Comparison of ENCODE assay signal across 11 cellular contexts in the genomic region with DNA sequence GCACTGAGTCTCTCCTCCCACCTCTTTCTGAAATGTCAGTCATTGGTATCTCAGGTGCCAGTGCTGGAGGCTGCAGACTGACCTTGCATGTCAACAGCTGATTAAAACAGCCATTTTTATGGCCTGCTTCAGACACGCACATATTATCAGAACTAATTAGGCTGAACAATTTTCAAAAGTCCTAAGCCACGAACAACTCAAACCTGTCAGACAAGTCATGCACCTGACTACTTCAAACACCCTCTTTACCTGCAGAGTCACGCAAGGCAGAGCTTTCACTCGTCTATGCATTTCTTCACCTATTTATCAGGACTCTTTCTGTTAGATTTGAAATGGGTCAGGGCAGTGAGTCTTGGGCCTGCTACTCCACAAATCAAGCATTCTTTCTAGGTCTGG. TPM values are rescaled to one million over a fixed set of nuclear protein-coding genes. Genes with fewer than 3 reads are reported as not detected.
DNase-seq lines count a peak whose midpoint lies in the region; ATAC-seq and TF ChIP-seq lines count a peak whose summit lies in the region.
"Had no signal": no experiment of that assay in that cellular context is flagged by ENCODE, and none has a peak within 500 bp of the region (broad histone marks: within the 10 kb centered on the region; RNA-seq: fewer than 3 reads in every experiment).

No MANE protein-coding gene starts in this region.

- no peaks in the 10 kb centered on the region for H3K9me3 Mint-ChIP-seq in T-helper 2 cell treated with Interferon-gamma antibody and Interleukin-4, amounts not matched to agents 5 μg/mL and 100 μg/mL, for 36 hours

- H3K36me3 Mint-ChIP-seq in T-helper 2 cell treated with Interferon-gamma antibody and Interleukin-4, amounts not matched to agents 5 μg/mL and 100 μg/mL, for 36 hours (ENCODE audit: low read depth): peaks cover 6% of the 10 kb centered on the region

- H3K27me3 Mint-ChIP-seq in T-helper 2 cell treated with Interferon-gamma antibody and Interleukin-4, amounts not matched to agents 5 μg/mL and 100 μg/mL, for 36 hours (ENCODE audit: low read depth): no peaks in the 10 kb centered on the region

- H3K27ac ChIP-seq in 22Rv1 (peak overlapping the region; percentile 100), HUES64 (ENCODE audit: low read depth, low read length) (peak overlapping the region; percentile 56; the same call in 1 of the 2 replicates), mesodermal cell (ENCODE audit: low read depth, low read length, severe bottlenecking) (peak overlapping the region; percentile 72)
- H3K27ac ChIP-seq: BLaER1 had no signal

- ATAC-seq in HG03108 (IDR thresholded peaks at IDR 0.05; ENCODE audit: unreplicated experiment): no peak
- ATAC-seq in HG03460 (IDR thresholded peaks at IDR 0.05; ENCODE audit: unreplicated experiment): no peak

- no peak overlapping the region for H3K4me3 ChIP-seq in HUES64 (ENCODE audit: low read length)
- H3K4me3 ChIP-seq in adipocyte (ENCODE audit: low read length): no peak overlapping the region
- H3K4me3 ChIP-seq in mesodermal cell (ENCODE audit: extremely low read depth, insufficient read depth, low read length, poor library complexity, severe bottlenecking): no peak overlapping the region
- H3K4me3 ChIP-seq: BLaER1 had no signal

- TF ChIP-seq CTCF in 22Rv1 (IDR thresholded peaks at IDR 0.05): no peak

- WGBS in HUES64: 82% methylated on average over 4 of the region's 4 CpGs
- WGBS in mesodermal cell (ENCODE audit: insufficient coverage in 2 of 2), 2 experiments: 96 to 100% methylated on average over 2 of the region's 4 CpGs

- H3K9me3 ChIP-seq in HUES64 (ENCODE audit: insufficient read depth, low read depth, low read length): no peaks in the 10 kb centered on the region
- no peaks in the 10 kb centered on the region for H3K9me3 ChIP-seq in adipocyte (ENCODE audit: control insufficient read depth, low read length)
- H3K9me3 ChIP-seq in mesodermal cell (ENCODE audit: control insufficient read depth, low read length): no peaks in the 10 kb centered on the region
- H3K9me3 ChIP-seq: BLaER1 had no signal

- H3K27ac Mint-ChIP-seq in T-helper 2 cell treated with Interferon-gamma antibody and Interleukin-4, amounts not matched to agents 5 μg/mL and 100 μg/mL, for 36 hours: no peak overlapping the region

- H3K9ac ChIP-seq in HUES64 (ENCODE audit: low read depth, low read length): peak overlapping the region; percentile 59
- H3K9ac ChIP-seq in adipocyte (ENCODE audit: low read length): peak overlapping the region; percentile 15
- H3K9ac ChIP-seq: BLaER1 had no signal

- DNase-seq in adipocyte (ENCODE audit: low read depth): no peak
- DNase-seq in T-helper 2 cell treated with Interferon-gamma antibody and Interleukin-4, amounts not matched to agents 5 μg/mL and 100 μg/mL, for 36 hours (ENCODE audit: low spot score): no peak
- no peak for DNase-seq in cerebellum (ENCODE audit: low spot score)
- DNase-seq: NCI-H1092 treated with DMSO at 0.1 percent for 48 hours, occipital lobe had no signal

- no peaks in the 10 kb centered on the region for H3K27me3 ChIP-seq in HUES64 (ENCODE audit: insufficient read depth, low read length)
- H3K27me3 ChIP-seq in adipocyte (replicated peaks; ENCODE audit: control insufficient read depth, insufficient read depth, low read length): no peaks in the 10 kb centered on the region
- H3K27me3 ChIP-seq: BLaER1 had no signal

- peaks cover 9% of the 10 kb centered on the region for H3K4me1 Mint-ChIP-seq in T-helper 2 cell treated with Interferon-gamma antibody and Interleukin-4, amounts not matched to agents 5 μg/mL and 100 μg/mL, for 36 hours (ENCODE audit: low read depth)

- no peak overlapping the region for H3K4me3 Mint-ChIP-seq in T-helper 2 cell treated with Interferon-gamma antibody and Interleukin-4, amounts not matched to agents 5 μg/mL and 100 μg/mL, for 36 hours

- H3K36me3 ChIP-seq in HUES64 (ENCODE audit: insufficient read depth, low read length): peaks cover 26% of the 10 kb centered on the region
- peaks cover 23% of the 10 kb centered on the region for H3K36me3 ChIP-seq in adipocyte (ENCODE audit: control insufficient read depth, insufficient read depth, low read length, severe bottlenecking)
- peaks cover 47% of the 10 kb centered on the region for H3K36me3 ChIP-seq in mesodermal cell (ENCODE audit: control insufficient read depth, insufficient read depth, low read length)

- H3K4me1 ChIP-seq in HUES64 (ENCODE audit: insufficient read depth, low read length) (peaks cover 19% of the 10 kb centered on the region), adipocyte (ENCODE audit: control insufficient read depth, insufficient read depth, low read length) (peaks cover 21% of the 10 kb centered on the region), mesodermal cell (ENCODE audit: control insufficient read depth, insufficient read depth, low read length, poor library complexity, severe bottlenecking) (peaks cover 16% of the 10 kb centered on the region)
- H3K4me1 ChIP-seq: BLaER1 had no signal

RNA-seq across cellular contexts. Expression of a gene that starts 26.7 kb away (rescaled TPM):
- 31.9 TPM for polyA plus RNA-seq in HUES64 (2013, experiment 1 of 2)
- 29.5 TPM for polyA plus RNA-seq in HUES64 (2013, experiment 2 of 2)
- 80.6 TPM for polyA plus RNA-seq in mesodermal cell (2013, experiment 1 of 2)
- 65.9 TPM for polyA plus RNA-seq in mesodermal cell (2013, experiment 2 of 2)
- total RNA-seq in cerebellum: 37.6 TPM

RNA-seq across cellular contexts. Expression of a gene that starts 53.5 kb away (rescaled TPM):
- 23.9 TPM for polyA plus RNA-seq in HUES64 (2013, experiment 1 of 2)
- 25.2 TPM for polyA plus RNA-seq in HUES64 (2013, experiment 2 of 2)
- 34.4 TPM for polyA plus RNA-seq in mesodermal cell (2013, experiment 1 of 2)
- polyA plus RNA-seq in mesodermal cell (2013, experiment 2 of 2): 25.6 TPM
- total RNA-seq in cerebellum: 20.9 TPM
